24 cellular contexts compared by ENCODE assay signal in genomic region chr1:198755715-198756114, GRCh38.
DNase-seq lines count a peak whose midpoint lies in the region; ATAC-seq, FAIRE-seq and TF ChIP-seq lines count a peak whose summit lies in the region.
"Had no signal": no experiment of that assay in that cellular context is flagged by ENCODE, and none has a peak within 500 bp of the region (broad histone marks: within the 10 kb centered on the region; RNA-seq: fewer than 3 reads in every experiment).

No MANE protein-coding gene starts in this region.

- H3K4me1 Mint-ChIP-seq in activated T-cell treated with anti-CD3 and anti-CD28 coated beads, Interleukin-2, amount 50 U/mL, for 24 hours (ENCODE audit: low read depth) = peaks cover 15% of the 10 kb centered on the region
- peaks cover 9% of the 10 kb centered on the region for H3K4me1 Mint-ChIP-seq in activated naive CD8-positive, alpha-beta T cell (ENCODE audit: low read depth)
- peaks cover 28 to 32% of the 10 kb centered on the region in 2 donors for H3K4me1 Mint-ChIP-seq in natural killer cell treated with Interleukin-12 subunit alpha and Interleukin-12 subunit beta and Interleukin-15 and Interleukin-18, amount 100 ng/mL, for 72 hours (ENCODE audit: low read depth in 2 of 2)
- H3K4me1 Mint-ChIP-seq: neural crest cell had no signal

- H3K27ac ChIP-seq in gastrocnemius medialis = no peak overlapping the region
- H3K27ac ChIP-seq: ascending aorta, cardiac muscle cell, colonic mucosa, epithelial cell of prostate, Peyer's patch, stomach, uterus had no signal

- no peak for ATAC-seq in natural killer cell treated with Interleukin-12 subunit alpha and Interleukin-12 subunit beta and Interleukin-15 and Interleukin-18, amount 100 ng/mL, for 72 hours
- no peak for ATAC-seq in HG03108 (IDR thresholded peaks at IDR 0.05; ENCODE audit: unreplicated experiment)
- no peak for ATAC-seq in gastrocnemius medialis
- no peak for ATAC-seq in GM18511 (IDR thresholded peaks at IDR 0.05; ENCODE audit: unreplicated experiment)
- ATAC-seq: WTC11 had no signal

- no peak for TF ChIP-seq POLR2A in gastrocnemius medialis (IDR thresholded peaks at IDR 0.05)

- no peaks in the 10 kb centered on the region for H3K36me3 ChIP-seq in gastrocnemius medialis
- H3K36me3 ChIP-seq: ascending aorta, cardiac muscle cell, colonic mucosa, Peyer's patch, uterus had no signal

- DNase-seq in activated T-cell treated with anti-CD3 and anti-CD28 coated beads, Interleukin-2, amount 50 U/mL, for 24 hours = no peak
- no peak for DNase-seq in activated T-cell treated with anti-CD3 and anti-CD28 coated beads, Interleukin-2, amount 50 U/mL, for 1 hour
- DNase-seq in D721Med (ENCODE audit: insufficient read length, low spot score) (no peak), gastrocnemius medialis (no peak)
- DNase-seq in natural killer cell treated with Interleukin-12 subunit alpha and Interleukin-12 subunit beta and Interleukin-15 and Interleukin-18, amount 100 ng/mL, for 72 hours (ENCODE audit: low spot score) = no peak
- DNase-seq: activated naive CD8-positive, alpha-beta T cell treated with anti-CD3 and anti-CD28 coated beads, Interleukin-2, amount 10 ng/mL, durations not matched to agents 7 days and 5 days; colonic mucosa; effector CD4-positive, alpha-beta T cell; left colon; mucosa of descending colon; NCI-H2107; NCI-H748 treated with DMSO at 0.1 percent for 48 hours; Peyer's patch; small intestine; stomach; uterus had no signal

- TF ChIP-seq CTCF in D721Med (IDR thresholded peaks at IDR 0.05; ENCODE audit: insufficient read depth, missing control alignments) (no peak), gastrocnemius medialis (IDR thresholded peaks at IDR 0.05 in 4 of 5, conservative IDR thresholded peaks at IDR 0.05 in 1 of 5) (no peak)

- H3K36me3 Mint-ChIP-seq in activated T-cell treated with anti-CD3 and anti-CD28 coated beads, Interleukin-2, amount 50 U/mL, for 24 hours (ENCODE audit: low read depth) = peaks cover 62% of the 10 kb centered on the region
- H3K36me3 Mint-ChIP-seq in activated naive CD8-positive, alpha-beta T cell = peaks cover 2% of the 10 kb centered on the region
- peaks cover 33% of the 10 kb centered on the region for H3K36me3 Mint-ChIP-seq in natural killer cell treated with Interleukin-12 subunit alpha and Interleukin-12 subunit beta and Interleukin-15 and Interleukin-18, amount 100 ng/mL, for 72 hours
- H3K36me3 Mint-ChIP-seq: WTC11 had no signal

- no peak overlapping the region for H3K4me3 Mint-ChIP-seq in activated T-cell treated with anti-CD3 and anti-CD28 coated beads, Interleukin-2, amount 50 U/mL, for 24 hours
- H3K4me3 Mint-ChIP-seq in activated naive CD8-positive, alpha-beta T cell = no peak overlapping the region
- no peak overlapping the region for H3K4me3 Mint-ChIP-seq in natural killer cell treated with Interleukin-12 subunit alpha and Interleukin-12 subunit beta and Interleukin-15 and Interleukin-18, amount 100 ng/mL, for 72 hours
- H3K4me3 Mint-ChIP-seq: activated naive CD8-positive, alpha-beta T cell treated with anti-CD3 and anti-CD28 coated beads, Interleukin-2, amount 10 ng/mL, durations not matched to agents 7 days and 5 days; neural crest cell; WTC11 had no signal

- H3K27me3 ChIP-seq in gastrocnemius medialis = no peaks in the 10 kb centered on the region
- H3K27me3 ChIP-seq: ascending aorta, cardiac muscle cell, colonic mucosa, Peyer's patch, stomach, uterus had no signal

- no peak overlapping the region for H3K4me3 ChIP-seq in gastrocnemius medialis
- H3K4me3 ChIP-seq: ascending aorta, cardiac muscle cell, colonic mucosa, mucosa of descending colon, Peyer's patch, stomach, uterus had no signal

- FAIRE-seq in D721Med (lab: Jason Lieb, UNC) = peak; percentile 41

- H3K9me3 Mint-ChIP-seq in activated T-cell treated with anti-CD3 and anti-CD28 coated beads, Interleukin-2, amount 50 U/mL, for 24 hours = peaks cover 4% of the 10 kb centered on the region
- no peaks in the 10 kb centered on the region for H3K9me3 Mint-ChIP-seq in activated naive CD8-positive, alpha-beta T cell (ENCODE audit: low read depth)
- no peaks in the 10 kb centered on the region for H3K9me3 Mint-ChIP-seq in natural killer cell treated with Interleukin-12 subunit alpha and Interleukin-12 subunit beta and Interleukin-15 and Interleukin-18, amount 100 ng/mL, for 72 hours
- H3K9me3 Mint-ChIP-seq: activated naive CD8-positive, alpha-beta T cell treated with anti-CD3 and anti-CD28 coated beads, Interleukin-2, amount 10 ng/mL, durations not matched to agents 7 days and 5 days; neural crest cell; WTC11 had no signal

- H3K9me3 ChIP-seq in gastrocnemius medialis = no peaks in the 10 kb centered on the region
- H3K9me3 ChIP-seq: ascending aorta, colonic mucosa, mucosa of descending colon, Peyer's patch, stomach, uterus had no signal

- intact Hi-C loops in gastrocnemius medialis (cut with DNase I; ENCODE audit: low total_unique reads) = loop anchor here (10.0 kb wide), 1 partner anchor 799 kb away; no protein-coding TSS in a partner anchor

- H3K4me1 ChIP-seq in gastrocnemius medialis = no peaks in the 10 kb centered on the region
- H3K4me1 ChIP-seq: ascending aorta, colonic mucosa, Peyer's patch, stomach, uterus had no signal

- no peaks in the 10 kb centered on the region for H3K27me3 Mint-ChIP-seq in activated T-cell treated with anti-CD3 and anti-CD28 coated beads, Interleukin-2, amount 50 U/mL, for 24 hours
- H3K27me3 Mint-ChIP-seq in activated naive CD8-positive, alpha-beta T cell = no peaks in the 10 kb centered on the region
- no peaks in the 10 kb centered on the region for H3K27me3 Mint-ChIP-seq in natural killer cell treated with Interleukin-12 subunit alpha and Interleukin-12 subunit beta and Interleukin-15 and Interleukin-18, amount 100 ng/mL, for 72 hours
- H3K27me3 Mint-ChIP-seq: activated naive CD8-positive, alpha-beta T cell treated with anti-CD3 and anti-CD28 coated beads, Interleukin-2, amount 10 ng/mL, durations not matched to agents 7 days and 5 days had no signal

- H3K27ac Mint-ChIP-seq in activated T-cell treated with anti-CD3 and anti-CD28 coated beads, Interleukin-2, amount 50 U/mL, for 24 hours = peak overlapping the region; percentile 14
- peak overlapping the region; percentile 24 for H3K27ac Mint-ChIP-seq in activated naive CD8-positive, alpha-beta T cell
- H3K27ac Mint-ChIP-seq in natural killer cell treated with Interleukin-12 subunit alpha and Interleukin-12 subunit beta and Interleukin-15 and Interleukin-18, amount 100 ng/mL, for 72 hours = peak overlapping the region; percentile 68 to 89
- H3K27ac Mint-ChIP-seq: activated naive CD8-positive, alpha-beta T cell treated with anti-CD3 and anti-CD28 coated beads, Interleukin-2, amount 10 ng/mL, durations not matched to agents 7 days and 5 days; WTC11 had no signal

- in situ Hi-C loops in gastrocnemius medialis (cut with MboI; ENCODE audit: low sequenced_read_pairs in 4 of 4) = loop anchor here in 2 of 4 donors (10.0 to 25.0 kb wide), 3 partner anchors 789 to 1757 kb away; no protein-coding TSS in a partner anchor

Comparison
In these comparisons a context has a peak if more than half of its experiments do, and no peak if none do; other contexts are left out.
1. H3K27ac Mint-ChIP-seq: peak in every context shown above with its lines; median percentile 78 in natural killer cell treated with Interleukin-12 subunit alpha and Interleukin-12 subunit beta and Interleukin-15 and Interleukin-18, amount 100 ng/mL, for 72 hours; 24 in activated naive CD8-positive, alpha-beta T cell; 14 in activated T-cell treated with anti-CD3 and anti-CD28 coated beads, Interleukin-2, amount 50 U/mL, for 24 hours.